22 cellular contexts compared by ENCODE assay signal in genomic region chrX:45353462-45353861, GRCh38.
DNase-seq lines count a peak whose midpoint lies in the region; ATAC-seq and TF ChIP-seq lines count a peak whose summit lies in the region.
"Had no signal": no experiment of that assay in that cellular context is flagged by ENCODE, and none has a peak within 500 bp of the region (broad histone marks: within the 10 kb centered on the region; RNA-seq: fewer than 3 reads in every experiment).

No MANE protein-coding gene starts in this region.

- no peaks in the 10 kb centered on the region for H3K4me1 ChIP-seq in right cardiac atrium (ENCODE audit: control insufficient read depth, insufficient read depth, low read length)
- H3K4me1 ChIP-seq: HAP-1 had no signal

- H3K27ac Mint-ChIP-seq in chondrocyte (ENCODE audit: unreplicated experiment) = peak overlapping the region; percentile 37
- H3K27ac Mint-ChIP-seq: B cell had no signal

- peaks cover 33% of the 10 kb centered on the region for H3K4me1 Mint-ChIP-seq in chondrocyte (ENCODE audit: low read depth)
- H3K4me1 Mint-ChIP-seq: B cell had no signal

- DNase-seq in NCI-H82 (lab: John Stamatoyannopoulos, UW) = peak; percentile 3
- no peak for DNase-seq in NCI-H82 treated with DMSO at 0.1 percent for 48 hours (lab: John Stamatoyannopoulos, UW; ENCODE audit: unreplicated experiment)
- DNase-seq in RPMI7951 (ENCODE audit: low read depth) = peak; percentile 75
- no peak for DNase-seq in chondrocyte (ENCODE audit: low spot score)
- no peak for DNase-seq in right cardiac atrium
- no peak for DNase-seq in substantia nigra (lab: John Stamatoyannopoulos, UW)
- DNase-seq in kidney tubule cell (ENCODE audit: low spot score) = no peak
- DNase-seq: 8988T, COR-L47, DMS 273 treated with DMSO at 0.1 percent for 48 hours, DND-41, GDM1, IMR-90, NCI-H1092, NCI-H146, NCI-H2029 treated with DMSO at 0.1 percent for 48 hours, NCI-H2171, SHP77 treated with DMSO at 0.1 percent for 48 hours had no signal

- H3K36me3 Mint-ChIP-seq in chondrocyte (ENCODE audit: low read depth) = peaks cover 6% of the 10 kb centered on the region

- intact Hi-C loops in right cardiac atrium (cut with DNase I) = no loop called here

- H3K27me3 Mint-ChIP-seq in chondrocyte (ENCODE audit: low read depth) = no peaks in the 10 kb centered on the region
- H3K27me3 Mint-ChIP-seq: B cell had no signal

- H3K9me3 ChIP-seq in right cardiac atrium (ENCODE audit: control insufficient read depth, low read length) = no peaks in the 10 kb centered on the region
- H3K9me3 ChIP-seq: HAP-1 had no signal

- no peak overlapping the region for H3K27ac ChIP-seq in right cardiac atrium (ENCODE audit: low read length)
- no peak overlapping the region for H3K27ac ChIP-seq in substantia nigra (ENCODE audit: low read depth, low read length, poor library complexity, severe bottlenecking)
- H3K27ac ChIP-seq: HL-60 had no signal

- peaks cover 34% of the 10 kb centered on the region for H3K9me3 Mint-ChIP-seq in chondrocyte (ENCODE audit: low read depth)

- WGBS in right cardiac atrium = 57% methylated on average over 3 of the region's 3 CpGs

- no peak for ATAC-seq in right cardiac atrium
- ATAC-seq in GM21360 (IDR thresholded peaks at IDR 0.05; ENCODE audit: unreplicated experiment) = no peak

- H3K4me3 ChIP-seq in right cardiac atrium (ENCODE audit: low read length) = no peak overlapping the region
- H3K4me3 ChIP-seq: HAP-1 had no signal

- H3K4me3 Mint-ChIP-seq in chondrocyte (ENCODE audit: unreplicated experiment) = no peak overlapping the region
- H3K4me3 Mint-ChIP-seq: B cell had no signal

- no peaks in the 10 kb centered on the region for H3K27me3 ChIP-seq in right cardiac atrium (ENCODE audit: control insufficient read depth, insufficient read depth)

- no peak for TF ChIP-seq CTCF in chondrocyte (IDR thresholded peaks at IDR 0.05)

Comparison
In these comparisons a context has a peak if more than half of its experiments do, and no peak if none do; other contexts are left out.
1. DNase-seq: peak in NCI-H82 (single experiment) and RPMI7951 (single experiment); none in NCI-H82 treated with DMSO at 0.1 percent for 48 hours (single experiment), chondrocyte (single experiment), right cardiac atrium (0 of 3), substantia nigra (0 of 49) and kidney tubule cell (single experiment).